ENCODE assay signal across 1 cellular context in the genomic region with DNA sequence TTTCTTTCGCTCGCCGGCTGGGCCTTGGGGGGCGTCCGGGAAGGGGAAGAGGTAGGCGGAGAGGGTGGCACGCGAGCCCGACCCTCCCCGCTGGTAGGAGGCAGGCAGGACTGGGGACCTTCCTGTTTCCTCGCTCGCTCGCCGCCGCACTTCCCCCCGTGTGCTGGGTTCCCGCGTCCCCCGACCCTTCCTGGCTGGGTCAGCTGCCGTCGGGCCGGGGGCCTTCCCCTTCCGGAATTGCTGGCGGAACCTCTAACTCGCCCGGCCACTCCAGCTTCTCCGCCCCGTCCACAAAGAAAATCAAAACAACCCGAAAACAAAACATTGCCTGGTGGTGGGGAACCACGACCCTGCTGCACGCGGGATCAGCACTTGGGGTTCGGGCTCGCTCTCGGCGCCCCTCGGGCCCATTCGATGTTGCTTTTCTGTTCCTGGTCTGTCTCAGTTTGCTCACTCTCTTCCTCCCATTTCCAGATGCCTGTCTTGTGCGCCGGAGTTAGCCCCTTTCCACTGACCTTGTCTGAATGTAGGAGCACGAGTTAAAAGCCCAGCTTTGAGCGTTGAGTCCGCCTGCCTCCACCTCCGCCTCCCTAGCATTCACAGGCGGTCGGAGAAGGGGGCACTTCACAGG.
A peak's percentile ranks its signal among the peaks of the same experiment; 100 is the strongest.
TF ChIP-seq lines count a peak whose summit lies in the region.

No MANE protein-coding gene starts in this region.

TF ChIP-seq in HepG2, 621 proteins besides CTCF, POLR2A, EP300 and RAD21 (continued from another document and continues in another):
- TF ChIP-seq, protein P1, sequence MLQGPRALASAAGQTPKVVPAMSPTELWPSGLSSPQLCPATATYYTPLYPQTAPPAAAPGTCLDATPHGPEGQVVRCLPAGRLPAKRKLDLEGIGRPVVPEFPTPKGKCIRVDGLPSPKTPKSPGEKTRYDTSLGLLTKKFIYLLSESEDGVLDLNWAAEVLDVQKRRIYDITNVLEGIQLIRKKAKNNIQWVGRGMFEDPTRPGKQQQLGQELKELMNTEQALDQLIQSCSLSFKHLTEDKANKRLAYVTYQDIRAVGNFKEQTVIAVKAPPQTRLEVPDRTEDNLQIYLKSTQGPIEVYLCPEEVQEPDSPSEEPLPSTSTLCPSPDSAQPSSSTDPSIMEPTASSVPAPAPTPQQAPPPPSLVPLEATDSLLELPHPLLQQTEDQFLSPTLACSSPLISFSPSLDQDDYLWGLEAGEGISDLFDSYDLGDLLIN (CRISPR knock-in tag; IDR thresholded peaks at IDR 0.05; ENCODE audit: borderline replicate concordance), result no peak
- TF ChIP-seq HNRNPUL1 (IDR thresholded peaks at IDR 0.05; ENCODE audit: low read depth, low read length) (no peak), CC2D1A (CRISPR knock-in tag; IDR thresholded peaks at IDR 0.05) (no peak), GABPA (IDR thresholded peaks at IDR 0.05; ENCODE audit: low read depth, low read length) (peak; percentile 60), GABPA (CRISPR knock-in tag; IDR thresholded peaks at IDR 0.05; ENCODE audit: low read depth) (peak; percentile 52), SOX6 (IDR thresholded peaks at IDR 0.05) (no peak), SOX6 (CRISPR knock-in tag; IDR thresholded peaks at IDR 0.05) (0 out of 2 replicates have a peak, but pooled peaks have one; percentile 0), AGO2 (optimal IDR thresholded peaks at IDR 0.05; ENCODE audit: low read depth, low read length) (peak; percentile 84), NR2F1 (CRISPR knock-in tag; IDR thresholded peaks at IDR 0.05) (no peak), ZNF747 (CRISPR knock-in tag; IDR thresholded peaks at IDR 0.05; ENCODE audit: borderline replicate concordance) (peak; percentile 9; the same call in 1 of the 2 replicates), ZNF607 (CRISPR knock-in tag; IDR thresholded peaks at IDR 0.05; ENCODE audit: borderline replicate concordance) (0 out of 2 replicates have a peak, but pooled peaks have one; percentile 31), HOXA5 (CRISPR knock-in tag; IDR thresholded peaks at IDR 0.05) (0 out of 2 replicates have a peak, but pooled peaks have one; percentile 11), MEIS2 (CRISPR knock-in tag; IDR thresholded peaks at IDR 0.05) (peak; percentile 26; the same call in 1 of the 2 replicates), ZNF572 (CRISPR knock-in tag; IDR thresholded peaks at IDR 0.05) (0 out of 2 replicates have a peak, but pooled peaks have one; percentile 36)
- TF ChIP-seq, protein P2, sequence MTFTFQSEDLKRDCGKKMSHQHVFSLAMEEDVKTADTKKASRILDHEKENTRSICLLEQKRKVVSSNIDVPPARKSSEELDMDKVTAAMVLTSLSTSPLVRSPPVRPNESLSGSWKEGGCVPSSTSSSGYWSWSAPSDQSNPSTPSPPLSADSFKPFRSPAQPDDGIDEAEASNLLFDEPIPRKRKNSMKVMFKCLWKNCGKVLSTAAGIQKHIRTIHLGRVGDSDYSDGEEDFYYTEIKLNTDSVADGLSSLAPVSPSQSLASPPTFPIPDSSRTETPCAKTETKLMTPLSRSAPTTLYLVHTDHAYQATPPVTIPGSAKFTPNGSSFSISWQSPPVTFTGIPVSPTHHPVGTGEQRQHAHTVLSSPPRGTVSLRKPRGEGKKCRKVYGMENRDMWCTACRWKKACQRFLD (CRISPR knock-in tag; IDR thresholded peaks at IDR 0.05; ENCODE audit: borderline replicate concordance), result 0 out of 2 replicates have a peak, but pooled peaks have one; percentile 27
- TF ChIP-seq, protein P3, sequence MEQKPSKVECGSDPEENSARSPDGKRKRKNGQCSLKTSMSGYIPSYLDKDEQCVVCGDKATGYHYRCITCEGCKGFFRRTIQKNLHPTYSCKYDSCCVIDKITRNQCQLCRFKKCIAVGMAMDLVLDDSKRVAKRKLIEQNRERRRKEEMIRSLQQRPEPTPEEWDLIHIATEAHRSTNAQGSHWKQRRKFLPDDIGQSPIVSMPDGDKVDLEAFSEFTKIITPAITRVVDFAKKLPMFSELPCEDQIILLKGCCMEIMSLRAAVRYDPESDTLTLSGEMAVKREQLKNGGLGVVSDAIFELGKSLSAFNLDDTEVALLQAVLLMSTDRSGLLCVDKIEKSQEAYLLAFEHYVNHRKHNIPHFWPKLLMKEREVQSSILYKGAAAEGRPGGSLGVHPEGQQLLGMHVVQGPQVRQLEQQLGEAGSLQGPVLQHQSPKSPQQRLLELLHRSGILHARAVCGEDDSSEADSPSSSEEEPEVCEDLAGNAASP (CRISPR knock-in tag; IDR thresholded peaks at IDR 0.05; ENCODE audit: borderline replicate concordance), result 0 out of 2 replicates have a peak, but pooled peaks have one; percentile 11
- TF ChIP-seq, protein P4, sequence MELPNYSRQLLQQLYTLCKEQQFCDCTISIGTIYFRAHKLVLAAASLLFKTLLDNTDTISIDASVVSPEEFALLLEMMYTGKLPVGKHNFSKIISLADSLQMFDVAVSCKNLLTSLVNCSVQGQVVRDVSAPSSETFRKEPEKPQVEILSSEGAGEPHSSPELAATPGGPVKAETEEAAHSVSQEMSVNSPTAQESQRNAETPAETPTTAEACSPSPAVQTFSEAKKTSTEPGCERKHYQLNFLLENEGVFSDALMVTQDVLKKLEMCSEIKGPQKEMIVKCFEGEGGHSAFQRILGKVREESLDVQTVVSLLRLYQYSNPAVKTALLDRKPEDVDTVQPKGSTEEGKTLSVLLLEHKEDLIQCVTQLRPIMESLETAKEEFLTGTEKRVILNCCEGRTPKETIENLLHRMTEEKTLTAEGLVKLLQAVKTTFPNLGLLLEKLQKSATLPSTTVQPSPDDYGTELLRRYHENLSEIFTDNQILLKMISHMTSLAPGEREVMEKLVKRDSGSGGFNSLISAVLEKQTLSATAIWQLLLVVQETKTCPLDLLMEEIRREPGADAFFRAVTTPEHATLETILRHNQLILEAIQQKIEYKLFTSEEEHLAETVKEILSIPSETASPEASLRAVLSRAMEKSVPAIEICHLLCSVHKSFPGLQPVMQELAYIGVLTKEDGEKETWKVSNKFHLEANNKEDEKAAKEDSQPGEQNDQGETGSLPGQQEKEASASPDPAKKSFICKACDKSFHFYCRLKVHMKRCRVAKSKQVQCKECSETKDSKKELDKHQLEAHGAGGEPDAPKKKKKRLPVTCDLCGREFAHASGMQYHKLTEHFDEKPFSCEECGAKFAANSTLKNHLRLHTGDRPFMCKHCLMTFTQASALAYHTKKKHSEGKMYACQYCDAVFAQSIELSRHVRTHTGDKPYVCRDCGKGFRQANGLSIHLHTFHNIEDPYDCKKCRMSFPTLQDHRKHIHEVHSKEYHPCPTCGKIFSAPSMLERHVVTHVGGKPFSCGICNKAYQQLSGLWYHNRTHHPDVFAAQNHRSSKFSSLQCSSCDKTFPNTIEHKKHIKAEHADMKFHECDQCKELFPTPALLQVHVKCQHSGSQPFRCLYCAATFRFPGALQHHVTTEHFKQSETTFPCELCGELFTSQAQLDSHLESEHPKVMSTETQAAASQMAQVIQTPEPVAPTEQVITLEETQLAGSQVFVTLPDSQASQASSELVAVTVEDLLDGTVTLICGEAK (IDR thresholded peaks at IDR 0.05), result no peak
- TF ChIP-seq, protein P4 (CRISPR knock-in tag; IDR thresholded peaks at IDR 0.05), result 0 out of 2 replicates have a peak, but pooled peaks have one; percentile 11
- TF ChIP-seq, protein P5, sequence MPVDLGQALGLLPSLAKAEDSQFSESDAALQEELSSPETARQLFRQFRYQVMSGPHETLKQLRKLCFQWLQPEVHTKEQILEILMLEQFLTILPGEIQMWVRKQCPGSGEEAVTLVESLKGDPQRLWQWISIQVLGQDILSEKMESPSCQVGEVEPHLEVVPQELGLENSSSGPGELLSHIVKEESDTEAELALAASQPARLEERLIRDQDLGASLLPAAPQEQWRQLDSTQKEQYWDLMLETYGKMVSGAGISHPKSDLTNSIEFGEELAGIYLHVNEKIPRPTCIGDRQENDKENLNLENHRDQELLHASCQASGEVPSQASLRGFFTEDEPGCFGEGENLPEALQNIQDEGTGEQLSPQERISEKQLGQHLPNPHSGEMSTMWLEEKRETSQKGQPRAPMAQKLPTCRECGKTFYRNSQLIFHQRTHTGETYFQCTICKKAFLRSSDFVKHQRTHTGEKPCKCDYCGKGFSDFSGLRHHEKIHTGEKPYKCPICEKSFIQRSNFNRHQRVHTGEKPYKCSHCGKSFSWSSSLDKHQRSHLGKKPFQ (CRISPR knock-in tag; IDR thresholded peaks at IDR 0.05; ENCODE audit: insufficient replicate concordance), result peak; percentile 27
- TF ChIP-seq, protein P6, sequence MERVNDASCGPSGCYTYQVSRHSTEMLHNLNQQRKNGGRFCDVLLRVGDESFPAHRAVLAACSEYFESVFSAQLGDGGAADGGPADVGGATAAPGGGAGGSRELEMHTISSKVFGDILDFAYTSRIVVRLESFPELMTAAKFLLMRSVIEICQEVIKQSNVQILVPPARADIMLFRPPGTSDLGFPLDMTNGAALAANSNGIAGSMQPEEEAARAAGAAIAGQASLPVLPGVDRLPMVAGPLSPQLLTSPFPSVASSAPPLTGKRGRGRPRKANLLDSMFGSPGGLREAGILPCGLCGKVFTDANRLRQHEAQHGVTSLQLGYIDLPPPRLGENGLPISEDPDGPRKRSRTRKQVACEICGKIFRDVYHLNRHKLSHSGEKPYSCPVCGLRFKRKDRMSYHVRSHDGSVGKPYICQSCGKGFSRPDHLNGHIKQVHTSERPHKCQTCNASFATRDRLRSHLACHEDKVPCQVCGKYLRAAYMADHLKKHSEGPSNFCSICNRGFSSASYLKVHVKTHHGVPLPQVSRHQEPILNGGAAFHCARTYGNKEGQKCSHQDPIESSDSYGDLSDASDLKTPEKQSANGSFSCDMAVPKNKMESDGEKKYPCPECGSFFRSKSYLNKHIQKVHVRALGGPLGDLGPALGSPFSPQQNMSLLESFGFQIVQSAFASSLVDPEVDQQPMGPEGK (CRISPR knock-in tag; IDR thresholded peaks at IDR 0.05), result peak; percentile 7; the same call in 1 of the 2 replicates
- TF ChIP-seq, protein P7, sequence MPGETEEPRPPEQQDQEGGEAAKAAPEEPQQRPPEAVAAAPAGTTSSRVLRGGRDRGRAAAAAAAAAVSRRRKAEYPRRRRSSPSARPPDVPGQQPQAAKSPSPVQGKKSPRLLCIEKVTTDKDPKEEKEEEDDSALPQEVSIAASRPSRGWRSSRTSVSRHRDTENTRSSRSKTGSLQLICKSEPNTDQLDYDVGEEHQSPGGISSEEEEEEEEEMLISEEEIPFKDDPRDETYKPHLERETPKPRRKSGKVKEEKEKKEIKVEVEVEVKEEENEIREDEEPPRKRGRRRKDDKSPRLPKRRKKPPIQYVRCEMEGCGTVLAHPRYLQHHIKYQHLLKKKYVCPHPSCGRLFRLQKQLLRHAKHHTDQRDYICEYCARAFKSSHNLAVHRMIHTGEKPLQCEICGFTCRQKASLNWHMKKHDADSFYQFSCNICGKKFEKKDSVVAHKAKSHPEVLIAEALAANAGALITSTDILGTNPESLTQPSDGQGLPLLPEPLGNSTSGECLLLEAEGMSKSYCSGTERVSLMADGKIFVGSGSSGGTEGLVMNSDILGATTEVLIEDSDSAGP (CRISPR knock-in tag; IDR thresholded peaks at IDR 0.05; ENCODE audit: borderline replicate concordance), result 0 out of 2 replicates have a peak, but pooled peaks have one; percentile 9
- TF ChIP-seq, protein P8, sequence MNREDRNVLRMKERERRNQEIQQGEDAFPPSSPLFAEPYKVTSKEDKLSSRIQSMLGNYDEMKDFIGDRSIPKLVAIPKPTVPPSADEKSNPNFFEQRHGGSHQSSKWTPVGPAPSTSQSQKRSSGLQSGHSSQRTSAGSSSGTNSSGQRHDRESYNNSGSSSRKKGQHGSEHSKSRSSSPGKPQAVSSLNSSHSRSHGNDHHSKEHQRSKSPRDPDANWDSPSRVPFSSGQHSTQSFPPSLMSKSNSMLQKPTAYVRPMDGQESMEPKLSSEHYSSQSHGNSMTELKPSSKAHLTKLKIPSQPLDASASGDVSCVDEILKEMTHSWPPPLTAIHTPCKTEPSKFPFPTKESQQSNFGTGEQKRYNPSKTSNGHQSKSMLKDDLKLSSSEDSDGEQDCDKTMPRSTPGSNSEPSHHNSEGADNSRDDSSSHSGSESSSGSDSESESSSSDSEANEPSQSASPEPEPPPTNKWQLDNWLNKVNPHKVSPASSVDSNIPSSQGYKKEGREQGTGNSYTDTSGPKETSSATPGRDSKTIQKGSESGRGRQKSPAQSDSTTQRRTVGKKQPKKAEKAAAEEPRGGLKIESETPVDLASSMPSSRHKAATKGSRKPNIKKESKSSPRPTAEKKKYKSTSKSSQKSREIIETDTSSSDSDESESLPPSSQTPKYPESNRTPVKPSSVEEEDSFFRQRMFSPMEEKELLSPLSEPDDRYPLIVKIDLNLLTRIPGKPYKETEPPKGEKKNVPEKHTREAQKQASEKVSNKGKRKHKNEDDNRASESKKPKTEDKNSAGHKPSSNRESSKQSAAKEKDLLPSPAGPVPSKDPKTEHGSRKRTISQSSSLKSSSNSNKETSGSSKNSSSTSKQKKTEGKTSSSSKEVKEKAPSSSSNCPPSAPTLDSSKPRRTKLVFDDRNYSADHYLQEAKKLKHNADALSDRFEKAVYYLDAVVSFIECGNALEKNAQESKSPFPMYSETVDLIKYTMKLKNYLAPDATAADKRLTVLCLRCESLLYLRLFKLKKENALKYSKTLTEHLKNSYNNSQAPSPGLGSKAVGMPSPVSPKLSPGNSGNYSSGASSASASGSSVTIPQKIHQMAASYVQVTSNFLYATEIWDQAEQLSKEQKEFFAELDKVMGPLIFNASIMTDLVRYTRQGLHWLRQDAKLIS (CRISPR knock-in tag; IDR thresholded peaks at IDR 0.05), result no peak
